Comparison of ENCODE assay signal across 1 cellular context in the genomic region with DNA sequence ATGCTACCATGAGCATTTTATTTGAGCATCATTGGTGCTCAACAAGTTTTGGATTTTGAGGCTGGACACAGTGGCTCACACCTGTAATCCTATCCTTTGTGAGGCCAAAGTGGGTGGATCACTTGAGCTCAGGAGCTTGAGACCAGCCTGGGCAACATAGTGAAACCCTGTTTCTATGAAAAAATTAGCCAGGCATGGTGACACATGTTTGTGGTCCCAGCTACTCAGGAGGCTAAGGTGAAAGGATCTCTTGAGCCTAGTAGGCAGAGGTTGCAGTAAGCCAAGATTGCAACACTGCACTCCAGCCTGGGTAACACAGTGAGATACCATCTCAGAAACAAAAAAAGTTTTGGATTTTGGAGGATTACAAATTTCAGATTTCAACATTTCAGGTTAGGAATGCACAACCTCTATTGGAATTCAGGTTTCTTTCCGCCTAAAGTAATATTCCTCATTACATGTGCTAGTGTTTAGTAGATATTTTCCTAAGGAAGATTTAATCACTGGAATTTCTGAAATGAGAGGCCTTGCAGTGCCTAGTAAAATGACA.
TF ChIP-seq lines count a peak whose summit lies in the region.

No MANE protein-coding gene starts in this region.

TF ChIP-seq in SK-N-SH, 30 proteins besides CTCF, POLR2A, EP300 and RAD21 (continued from another document):
- TF ChIP-seq PBX3 (IDR thresholded peaks at IDR 0.05) (no peak), GATA2 (CRISPR knock-in tag; IDR thresholded peaks at IDR 0.05) (no peak), RCOR1 (IDR thresholded peaks at IDR 0.05; ENCODE audit: low read length) (no peak), SMC3 (IDR thresholded peaks at IDR 0.05; ENCODE audit: low read depth, low read length) (no peak), MEF2A (IDR thresholded peaks at IDR 0.05; ENCODE audit: borderline replicate concordance, low read depth) (no peak)
- TF ChIP-seq, protein P1, sequence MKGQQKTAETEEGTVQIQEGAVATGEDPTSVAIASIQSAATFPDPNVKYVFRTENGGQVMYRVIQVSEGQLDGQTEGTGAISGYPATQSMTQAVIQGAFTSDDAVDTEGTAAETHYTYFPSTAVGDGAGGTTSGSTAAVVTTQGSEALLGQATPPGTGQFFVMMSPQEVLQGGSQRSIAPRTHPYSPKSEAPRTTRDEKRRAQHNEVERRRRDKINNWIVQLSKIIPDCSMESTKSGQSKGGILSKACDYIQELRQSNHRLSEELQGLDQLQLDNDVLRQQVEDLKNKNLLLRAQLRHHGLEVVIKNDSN (IDR thresholded peaks at IDR 0.05; ENCODE audit: borderline replicate concordance, low read depth) = no peak
